31 cellular contexts compared by ENCODE assay signal in genomic region chr16:88593910-88594309, GRCh38. TPM values are rescaled to one million over a fixed set of nuclear protein-coding genes. Genes with fewer than 3 reads are reported as not detected.
"Had no signal": no experiment of that assay in that cellular context is flagged by ENCODE, and none has a peak within 500 bp of the region (broad histone marks: within the 10 kb centered on the region; RNA-seq: fewer than 3 reads in every experiment).

No MANE protein-coding gene starts in this region.

- H3K4me3 Mint-ChIP-seq: activated CD8-positive, alpha-beta memory T cell treated with anti-CD3 and anti-CD28 coated beads, Interleukin-2, amount 10 ng/mL, durations not matched to agents 7 days and 5 days; activated naive CD8-positive, alpha-beta T cell treated with anti-CD3 and anti-CD28 coated beads, Interleukin-2, amount 50 U/mL, for 24 hours; activated T-cell treated with anti-CD3 and anti-CD28 coated beads, Interleukin-2, amount 50 U/mL, for 4 hours; brain had no signal

- H3K9me3 Mint-ChIP-seq: activated naive CD4-positive, alpha-beta T cell treated with anti-CD3 and anti-CD28 coated beads, Interleukin-2, amount 50 U/mL, for 72 hours; activated naive CD8-positive, alpha-beta T cell treated with anti-CD3 and anti-CD28 coated beads, Interleukin-2, amount 50 U/mL, for 24 hours; activated T-cell treated with anti-CD3 and anti-CD28 coated beads, Interleukin-2, amount 50 U/mL, for 4 hours; brain had no signal

- H3K27ac Mint-ChIP-seq: activated CD8-positive, alpha-beta memory T cell treated with anti-CD3 and anti-CD28 coated beads, Interleukin-2, amount 10 ng/mL, durations not matched to agents 7 days and 5 days; activated naive CD4-positive, alpha-beta T cell treated with anti-CD3 and anti-CD28 coated beads, Interleukin-2, amount 50 U/mL, for 72 hours; activated naive CD8-positive, alpha-beta T cell treated with anti-CD3 and anti-CD28 coated beads, Interleukin-2, amount 50 U/mL, for 24 hours had no signal

- H3K27me3 ChIP-seq: SJSA1 had no signal

- DNase-seq: activated CD4-positive, alpha-beta T cell treated with anti-CD3 and anti-CD28 coated beads for 48 hours; activated CD4-positive, alpha-beta T cell treated with anti-CD3 and anti-CD28 coated beads, Interleukin-2, amount 50 U/mL, for 4 hours; activated CD8-positive, alpha-beta memory T cell treated with anti-CD3 and anti-CD28 coated beads, Interleukin-2, amount 10 ng/mL, durations not matched to agents 7 days and 5 days; activated effector memory CD4-positive, alpha-beta T cell treated with anti-CD3 and anti-CD28 coated beads, Interleukin-2, amount 50 U/mL, for 16 hours; activated naive CD4-positive, alpha-beta T cell treated with Interleukin-2 at 50 U/mL for 16 hours; activated naive CD8-positive, alpha-beta T cell treated with anti-CD3 and anti-CD28 coated beads, Interleukin-2, amount 50 U/mL, for 24 hours; activated T-cell treated with anti-CD3 and anti-CD28 coated beads, Interleukin-2, amount 50 U/mL, for 4 hours; amniotic stem cell; NCI-H1092; NCI-H1417; NCI-H1930; NCI-H2107; NCI-H2171 treated with DMSO at 0.1 percent for 48 hours; NCI-H226; NCI-H526 treated with DMSO at 0.1 percent for 48 hours; NK-92 treated with Interleukin-12 subunit alpha and Interleukin-12 subunit beta, amount 100 ng/mL, for 24 hours; OCI-M1; RPMI8226; SW 1271 had no signal

- H3K9me3 ChIP-seq: SJSA1 had no signal

- H3K4me1 ChIP-seq: SJSA1 had no signal

- H3K27ac ChIP-seq: KMS-11, SJSA1 had no signal

- H3K4me3 ChIP-seq: SJSA1 had no signal

- FAIRE-seq: astrocyte had no signal

- H3K4me2 ChIP-seq: KMS-11 had no signal

- H3K27me3 Mint-ChIP-seq: activated CD8-positive, alpha-beta memory T cell treated with anti-CD3 and anti-CD28 coated beads, Interleukin-2, amount 10 ng/mL, durations not matched to agents 7 days and 5 days; activated naive CD8-positive, alpha-beta T cell treated with anti-CD3 and anti-CD28 coated beads, Interleukin-2, amount 50 U/mL, for 24 hours; brain had no signal

- H3K9ac ChIP-seq: KMS-11 had no signal

- ATAC-seq: activated CD4-positive, CD25-positive, alpha-beta regulatory T cell treated with anti-CD3 and anti-CD28 coated beads, Interleukin-2, amount 50 U/mL, for 24 hours; activated CD8-positive, alpha-beta memory T cell treated with anti-CD3 and anti-CD28 coated beads, Interleukin-2, amount 10 ng/mL, durations not matched to agents 7 days and 5 days; activated naive CD4-positive, alpha-beta T cell treated with anti-CD3 and anti-CD28 coated beads, Interleukin-2, amount 50 U/mL, for 72 hours; activated naive CD8-positive, alpha-beta T cell treated with anti-CD3 and anti-CD28 coated beads, Interleukin-2, amount 50 U/mL, for 24 hours; activated T-cell treated with anti-CD3 and anti-CD28 coated beads, Interleukin-2, amount 50 U/mL, for 4 hours; Panc1; SK-N-SH treated with all-trans-retinoic acid at 6 μM for 48 hours had no signal

- H3K4me1 Mint-ChIP-seq: brain had no signal

RNA-seq across cellular contexts. Expression of gene IL17C, which starts 44.5 kb away (rescaled TPM):
- total RNA-seq: activated naive CD4-positive, alpha-beta T cell treated with anti-CD3 and anti-CD28 coated beads, Interleukin-2, amount 50 U/mL, for 72 hours; activated T-cell treated with anti-CD3 and anti-CD28 coated beads, Interleukin-2, amount 50 U/mL, for 4 hours; MCF 10A; NCI-H460; Right ventricle myocardium inferior; SJSA1; T-helper 1 cell treated with Interleukin-12 subunit alpha and Interleukin-12 subunit beta and Interleukin-4 antibody, amounts not matched to agents 30 ng/mL and 1 ng/mL, for 36 hours had no signal

RNA-seq across cellular contexts. Expression of gene CYBA, which starts 56.9 kb away (rescaled TPM):
- total RNA-seq: SJSA1 had no signal
